Comparison of ENCODE assay signal across 1 cellular context in genomic region chr10:84348860-84349259, GRCh38.
TF ChIP-seq lines count a peak whose summit lies in the region.

No MANE protein-coding gene starts in this region.

TF ChIP-seq in SK-N-SH, 30 proteins besides CTCF, POLR2A, EP300 and RAD21 (continued from another document):
- TF ChIP-seq REST (IDR thresholded peaks at IDR 0.05; ENCODE audit: low read depth, low read length), result no peak
- peak; percentile 80 for TF ChIP-seq FOSL2 (IDR thresholded peaks at IDR 0.05; ENCODE audit: borderline replicate concordance, low read depth)
- no peak for TF ChIP-seq GABPA (IDR thresholded peaks at IDR 0.05; ENCODE audit: low read depth)
- TF ChIP-seq SIN3A (IDR thresholded peaks at IDR 0.05; ENCODE audit: borderline replicate concordance, low read depth, low read length), result no peak
- TF ChIP-seq MEF2A (IDR thresholded peaks at IDR 0.05; ENCODE audit: borderline replicate concordance, low read depth), result peak; percentile 96
- peak; percentile 77 for TF ChIP-seq JUND (IDR thresholded peaks at IDR 0.05)
- TF ChIP-seq YY1 (IDR thresholded peaks at IDR 0.05; ENCODE audit: low read depth), result no peak
- no peak for TF ChIP-seq TAF1 (IDR thresholded peaks at IDR 0.05; ENCODE audit: borderline replicate concordance, low read depth, low read length)
- TF ChIP-seq MAX (IDR thresholded peaks at IDR 0.05; ENCODE audit: low read depth), result no peak
- TF ChIP-seq TEAD4 (IDR thresholded peaks at IDR 0.05; ENCODE audit: borderline replicate concordance, insufficient read depth), result 0 out of 2 replicates have a peak, but pooled peaks have one; percentile 30
